12 cellular contexts compared by ENCODE assay signal in genomic region chr6:25312034-25312620, GRCh38. TPM values are rescaled to one million over a fixed set of nuclear protein-coding genes. Genes with fewer than 3 reads are reported as not detected.
A peak's percentile ranks its signal among the peaks of the same experiment; 100 is the strongest.
DNase-seq lines count a peak whose midpoint lies in the region; ATAC-seq, FAIRE-seq and TF ChIP-seq lines count a peak whose summit lies in the region.
"Had no signal": no experiment of that assay in that cellular context is flagged by ENCODE, and none has a peak within 500 bp of the region (broad histone marks: within the 10 kb centered on the region; RNA-seq: fewer than 3 reads in every experiment).

No MANE protein-coding gene starts in this region.

- H3K9ac ChIP-seq in SK-N-SH = no peak overlapping the region
- H3K9ac ChIP-seq: KMS-11 had no signal

- H4K20me1 ChIP-seq in SK-N-SH (ENCODE audit: insufficient read depth) = no peaks in the 10 kb centered on the region

- H3K27ac Mint-ChIP-seq in activated naive CD4-positive, alpha-beta T cell treated with anti-CD3 and anti-CD28 coated beads, Interleukin-2, amount 50 U/mL, for 72 hours = no peak overlapping the region
- H3K27ac Mint-ChIP-seq in stimulated activated memory B cell treated with anti-CD40 and anti-IgM and Interleukin-4, amounts not matched to agents 10 μg/mL and 1 μg/mL and 100 μg/mL, for 72 hours = no peak overlapping the region
- H3K27ac Mint-ChIP-seq: activated naive CD4-positive, alpha-beta T cell treated with anti-CD3 and anti-CD28 coated beads for 36 hours; natural killer cell had no signal

- in situ Hi-C loops in GM13977 (cut with MboI; ENCODE audit: low pct_unique_long_range_greater_than_20kb, low sequenced_read_pairs, unreplicated experiment) = no loop called here

- peak; percentile 15 for FAIRE-seq in H54 (lab: Jason Lieb, UNC)
- FAIRE-seq: frontal cortex had no signal

- peak overlapping the region; percentile 35; the same call in 1 of the 2 replicates for H3K4me2 ChIP-seq in SK-N-SH
- H3K4me2 ChIP-seq: KMS-11 had no signal

- CTCF ChIA-PET in SK-N-SH (lab: Yijun Ruan, JAX) = no interaction called here

- WGBS in SK-N-SH (ENCODE audit: low lambda C conversion rate) = 60% methylated on average over 2 of the region's 2 CpGs
- WGBS in heart left ventricle, 4 donors = 32 to 65% (median 51%) methylated on average over 2 of the region's 2 CpGs
- WGBS in suprapubic skin = 14% methylated on average over 2 of the region's 2 CpGs

- ATAC-seq in heart left ventricle = peak in 3 of 4 donors; percentile 31 to 55 (median 41)
- ATAC-seq in activated naive CD4-positive, alpha-beta T cell treated with anti-CD3 and anti-CD28 coated beads, Interleukin-2, amount 50 U/mL, for 72 hours = no peak
- ATAC-seq in stimulated activated memory B cell treated with anti-CD40 and anti-IgM and Interleukin-4, amounts not matched to agents 10 μg/mL and 1 μg/mL and 100 μg/mL, for 72 hours = no peak
- ATAC-seq: natural killer cell had no signal

- H3K27me3 ChIP-seq in SK-N-SH (ENCODE audit: insufficient read depth) (no peaks in the 10 kb centered on the region), heart left ventricle (no peaks in the 10 kb centered on the region), suprapubic skin (no peaks in the 10 kb centered on the region)

- no peak for TF ChIP-seq CTCF in SK-N-SH (IDR thresholded peaks at IDR 0.05)
- TF ChIP-seq CTCF in heart left ventricle (IDR thresholded peaks at IDR 0.05) = no peak
- no peak for TF ChIP-seq CTCF in suprapubic skin (IDR thresholded peaks at IDR 0.05)
- TF ChIP-seq CTCF in GM13977 (IDR thresholded peaks at IDR 0.05; ENCODE audit: extremely low read depth, insufficient read depth, missing control alignments) = no peak

- intact Hi-C loops in heart left ventricle (cut with DNase I) = no loop called here

- H3K36me3 ChIP-seq in SK-N-SH (replicated peaks in 1 of 2; ENCODE audit: control insufficient read depth in 1 of 2, insufficient read depth in 2 of 2, low read length in 1 of 2) (no peaks in the 10 kb centered on the region), heart left ventricle (no peaks in the 10 kb centered on the region), suprapubic skin (no peaks in the 10 kb centered on the region)

- H3K4me3 ChIP-seq in SK-N-SH (ENCODE audit: low read depth in 2 of 2, low read length in 1 of 2) = peak overlapping the region in 1 of 2 experiments; percentile 9; a peak in 1 of 4 replicates
- H3K4me3 ChIP-seq in heart left ventricle = peak overlapping the region in 1 of 12 donors; percentile 10
- H3K4me3 ChIP-seq in suprapubic skin = no peak overlapping the region

- no peaks in the 10 kb centered on the region for H3K79me2 ChIP-seq in SK-N-SH (ENCODE audit: insufficient read depth)

- H3K36me3 Mint-ChIP-seq in activated naive CD4-positive, alpha-beta T cell treated with anti-CD3 and anti-CD28 coated beads, Interleukin-2, amount 50 U/mL, for 72 hours = no peaks in the 10 kb centered on the region
- H3K36me3 Mint-ChIP-seq in stimulated activated memory B cell treated with anti-CD40 and anti-IgM and Interleukin-4, amounts not matched to agents 10 μg/mL and 1 μg/mL and 100 μg/mL, for 72 hours = no peaks in the 10 kb centered on the region
- H3K36me3 Mint-ChIP-seq: natural killer cell had no signal

- peaks cover 25% of the 10 kb centered on the region for H3F3A ChIP-seq in SK-N-SH (replicated peaks; ENCODE audit: insufficient read depth)

- no peaks in the 10 kb centered on the region for H3K9me3 ChIP-seq in SK-N-SH
- H3K9me3 ChIP-seq in heart left ventricle = no peaks in the 10 kb centered on the region
- no peaks in the 10 kb centered on the region for H3K9me3 ChIP-seq in suprapubic skin

- no peak for TF ChIP-seq EP300 in SK-N-SH (IDR thresholded peaks at IDR 0.05; ENCODE audit: borderline replicate concordance in 1 of 2, low read depth in 1 of 2, low read length in 1 of 2)
- no peak for TF ChIP-seq EP300 in suprapubic skin (IDR thresholded peaks at IDR 0.05)

- no peak overlapping the region for H2AFZ ChIP-seq in SK-N-SH (ENCODE audit: low read depth)

- peaks cover 9% of the 10 kb centered on the region for H3K27me3 Mint-ChIP-seq in stimulated activated memory B cell treated with anti-CD40 and anti-IgM and Interleukin-4, amounts not matched to agents 10 μg/mL and 1 μg/mL and 100 μg/mL, for 72 hours

- peaks cover 0 to 26% of the 10 kb centered on the region in 2 experiments; a peak in 2 of 4 replicates for H3K4me1 ChIP-seq in SK-N-SH (ENCODE audit: control insufficient read depth in 1 of 2, insufficient read depth in 2 of 2, low read depth in 1 of 2, low read length in 1 of 2)
- peaks cover 0 to 43% (median 18%) of the 10 kb centered on the region in 12 donors for H3K4me1 ChIP-seq in heart left ventricle
- H3K4me1 ChIP-seq in suprapubic skin = peaks cover 26% of the 10 kb centered on the region

- no peak overlapping the region for H3K4me3 Mint-ChIP-seq in stimulated activated memory B cell treated with anti-CD40 and anti-IgM and Interleukin-4, amounts not matched to agents 10 μg/mL and 1 μg/mL and 100 μg/mL, for 72 hours
- H3K4me3 Mint-ChIP-seq: activated naive CD4-positive, alpha-beta T cell treated with anti-CD3 and anti-CD28 coated beads for 36 hours; natural killer cell had no signal

- DNase-seq in H54 (ENCODE audit: insufficient read length, low spot score) (no peak), SK-N-SH (no peak), heart left ventricle (no peak), suprapubic skin (ENCODE audit: low spot score in 2 of 2) (no peak), NCI-H187 (lab: John Stamatoyannopoulos, UW) (no peak), GM13977 (ENCODE audit: low spot score) (no peak)
- DNase-seq in activated naive CD4-positive, alpha-beta T cell treated with anti-CD3 and anti-CD28 coated beads, Interleukin-2, amount 50 U/mL, for 72 hours (ENCODE audit: low spot score in 2 of 2) = no peak
- DNase-seq: activated naive CD4-positive, alpha-beta T cell treated with anti-CD3 and anti-CD28 coated beads for 36 hours; natural killer cell had no signal

- TF ChIP-seq POLR2A in H54 (IDR thresholded peaks at IDR 0.05; ENCODE audit: low read depth, low read length) = no peak
- no peak for TF ChIP-seq POLR2A in heart left ventricle (IDR thresholded peaks at IDR 0.05)
- no peak for TF ChIP-seq POLR2A in suprapubic skin (IDR thresholded peaks at IDR 0.05)

- peaks cover 16% of the 10 kb centered on the region for H3K4me1 Mint-ChIP-seq in stimulated activated memory B cell treated with anti-CD40 and anti-IgM and Interleukin-4, amounts not matched to agents 10 μg/mL and 1 μg/mL and 100 μg/mL, for 72 hours
- H3K4me1 Mint-ChIP-seq: natural killer cell had no signal

- peak overlapping the region in 1 of 2 experiments; percentile 43; a peak in 1 of 4 replicates for H3K27ac ChIP-seq in SK-N-SH (ENCODE audit: low read depth in 2 of 2, low read length in 1 of 2)
- peak overlapping the region in 9 of 12 donors; percentile 4 to 64 (median 48) for H3K27ac ChIP-seq in heart left ventricle
- H3K27ac ChIP-seq in suprapubic skin = peak overlapping the region; percentile 17
- H3K27ac ChIP-seq: KMS-11 had no signal

- no peaks in the 10 kb centered on the region for H3K9me3 Mint-ChIP-seq in activated naive CD4-positive, alpha-beta T cell treated with anti-CD3 and anti-CD28 coated beads, Interleukin-2, amount 50 U/mL, for 72 hours
- no peaks in the 10 kb centered on the region for H3K9me3 Mint-ChIP-seq in stimulated activated memory B cell treated with anti-CD40 and anti-IgM and Interleukin-4, amounts not matched to agents 10 μg/mL and 1 μg/mL and 100 μg/mL, for 72 hours
- H3K9me3 Mint-ChIP-seq: activated naive CD4-positive, alpha-beta T cell treated with anti-CD3 and anti-CD28 coated beads for 36 hours; natural killer cell had no signal

- POLR2A ChIA-PET in SK-N-SH (lab: Yijun Ruan, JAX) = no interaction called here

- no peaks in the 10 kb centered on the region for H3K9me2 ChIP-seq in SK-N-SH

- no peak for TF ChIP-seq RAD21 in SK-N-SH (IDR thresholded peaks at IDR 0.05; ENCODE audit: low read length)

TF ChIP-seq in SK-N-SH, 30 proteins besides CTCF, POLR2A, EP300 and RAD21:
- no peak for TF ChIP-seq FOSL2 (IDR thresholded peaks at IDR 0.05; ENCODE audit: borderline replicate concordance, low read depth)

RNA-seq across cellular contexts. Expression of gene CARMIL1, which starts 33.0 kb away (rescaled TPM):
- polyA plus RNA-seq in SK-N-SH (2012; rRNA removed) (1.7 TPM in 2 replicates), heart left ventricle (1 to 10 TPM; 4.8 to 5.1 TPM)
- polyA plus RNA-seq in SK-N-SH (2012; cell fraction: cytosol; rRNA removed) = 2.2 TPM in 2 replicates
- 2.1 and 2.8 TPM in 2 replicates for polyA plus RNA-seq in SK-N-SH (2012; cell fraction: nucleus; rRNA removed)
- total RNA-seq in heart left ventricle (1 to 10 TPM; 2.4 to 9.1 (median 5.8) TPM), suprapubic skin (10 to 100 TPM; 13.6 to 33.2 (median 22.2) TPM)
- total RNA-seq in activated naive CD4-positive, alpha-beta T cell treated with anti-CD3 and anti-CD28 coated beads, Interleukin-2, amount 50 U/mL, for 72 hours = 10 to 100 TPM in 1 of 2 donors, 1 to 10 TPM in 1; 5.2 to 13.4 TPM

Comparison
In these comparisons a context has a peak if more than half of its experiments do, and no peak if none do; other contexts are left out.
1. ATAC-seq: peak in heart left ventricle (3 of 4); none in activated naive CD4-positive, alpha-beta T cell treated with anti-CD3 and anti-CD28 coated beads, Interleukin-2, amount 50 U/mL, for 72 hours (0 of 2) and stimulated activated memory B cell treated with anti-CD40 and anti-IgM and Interleukin-4, amounts not matched to agents 10 μg/mL and 1 μg/mL and 100 μg/mL, for 72 hours (single experiment).